Comparison of ENCODE assay signal across 24 cellular contexts in genomic region chr14:85125331-85125730, GRCh38.
"Had no signal": no experiment of that assay in that cellular context is flagged by ENCODE, and none has a peak within 500 bp of the region (broad histone marks: within the 10 kb centered on the region; RNA-seq: fewer than 3 reads in every experiment).

No MANE protein-coding gene starts in this region.

- H3K27ac ChIP-seq: adrenal gland, body of pancreas, PC-9, SK-N-MC had no signal

- DNase-seq: activated CD4-positive, alpha-beta T cell treated with anti-CD3 and anti-CD28 coated beads for 4 hours; activated CD8-positive, alpha-beta memory T cell treated with anti-CD3 and anti-CD28 coated beads, Interleukin-2, amount 50 U/mL, for 48 hours; activated CD8-positive, alpha-beta T cell treated with anti-CD3 and anti-CD28 coated beads, Interleukin-2, amount 10 ng/mL, durations not matched to agents 7 days and 5 days; activated naive CD4-positive, alpha-beta T cell treated with anti-CD3 and anti-CD28 coated beads, Interleukin-2, amount 50 U/mL, for 16 hours; activated naive CD8-positive, alpha-beta T cell treated with anti-CD3 and anti-CD28 coated beads, Interleukin-2, amount 10 ng/mL, durations not matched to agents 7 days and 5 days; activated T-cell treated with anti-CD3 and anti-CD28 coated beads, Interleukin-2, amount 50 U/mL, for 1 hour; adrenal gland; aorta; body of pancreas; central memory CD4-positive, alpha-beta T cell; Kasumi-1; KBM-7; NCI-H146; NCI-H187 treated with DMSO at 0.1 percent for 48 hours; NCI-H2081 treated with DMSO at 0.1 percent for 48 hours; NCI-H446 treated with DMSO at 0.1 percent for 48 hours; NCI-H524 treated with DMSO at 0.1 percent for 48 hours; NCI-H774; PC-9; SIG-M5; T-cell; T-helper 2 cell; T1000 had no signal

- H3K4me3 ChIP-seq: adrenal gland, body of pancreas, PC-9, SK-N-MC had no signal
